ENCODE assay signal across 15 cellular contexts in genomic region chr5:17185776-17186175, GRCh38. TPM values are rescaled to one million over a fixed set of nuclear protein-coding genes. Genes with fewer than 3 reads are reported as not detected.
DNase-seq lines count a peak whose midpoint lies in the region; TF ChIP-seq lines count a peak whose summit lies in the region.
"Had no signal": no experiment of that assay in that cellular context is flagged by ENCODE, and none has a peak within 500 bp of the region (broad histone marks: within the 10 kb centered on the region; RNA-seq: fewer than 3 reads in every experiment).

No MANE protein-coding gene starts in this region.

- peaks cover 62% of the 10 kb centered on the region for H3K4me1 ChIP-seq in osteoblast (ENCODE audit: insufficient read depth, low read length)

- peak overlapping the region; percentile 47 for H3K4me2 ChIP-seq in osteoblast (ENCODE audit: insufficient read depth, low read length)
- H3K4me2 ChIP-seq: BLaER1 treated with 17β-estradiol and CSF1 and Interleukin-3, amounts not matched to agents 10 nM and 100 nM had no signal

- peak overlapping the region; percentile 27 for H2AFZ ChIP-seq in osteoblast (ENCODE audit: low read length)

- H3K36me3 ChIP-seq in osteoblast (ENCODE audit: insufficient read depth, low read length): no peaks in the 10 kb centered on the region
- H3K36me3 ChIP-seq: BLaER1 treated with 17β-estradiol and CSF1 and Interleukin-3, amounts not matched to agents 10 nM and 100 nM; Peyer's patch; vagina had no signal

- H3K27ac ChIP-seq in osteoblast (ENCODE audit: low read depth, low read length): peak overlapping the region; percentile 98
- H3K27ac ChIP-seq: BLaER1 treated with 17β-estradiol and CSF1 and Interleukin-3, amounts not matched to agents 10 nM and 100 nM; Peyer's patch; vagina had no signal

- TF ChIP-seq CTCF in AG09319 (IDR thresholded peaks at IDR 0.05; ENCODE audit: low read depth, low read length): no peak; the same call in 1 of the 2 replicates
- no peak for TF ChIP-seq CTCF in osteoblast (IDR thresholded peaks at IDR 0.05; ENCODE audit: extremely low read depth, low read depth, low read length)

- H3K79me2 ChIP-seq in osteoblast (ENCODE audit: insufficient read depth, low read length): no peaks in the 10 kb centered on the region

- no peak overlapping the region for H3K4me3 ChIP-seq in osteoblast (ENCODE audit: insufficient read depth, low read length)
- H3K4me3 ChIP-seq: BLaER1 treated with 17β-estradiol and CSF1 and Interleukin-3, amounts not matched to agents 10 nM and 100 nM; Peyer's patch; vagina had no signal

- no peaks in the 10 kb centered on the region for H4K20me1 ChIP-seq in osteoblast (ENCODE audit: insufficient read depth, low read length)
- H4K20me1 ChIP-seq: BLaER1 treated with 17β-estradiol and CSF1 and Interleukin-3, amounts not matched to agents 10 nM and 100 nM had no signal

- DNase-seq in AG09319 (ENCODE audit: extremely low read depth, low read depth): peak; percentile 89
- DNase-seq in NCI-H226: peak; percentile 49
- peak; percentile 33 for DNase-seq in epidermal melanocyte (ENCODE audit: insufficient read length, low spot score)
- peak; percentile 79 for DNase-seq in osteoblast (ENCODE audit: insufficient read length, low spot score, missing footprints)
- no peak for DNase-seq in activated CD4-positive, alpha-beta T cell treated with anti-CD3 and anti-CD28 coated beads for 1 hour
- DNase-seq in effector CD4-positive, alpha-beta T cell: no peak
- DNase-seq in DMS114 treated with DMSO at 0.1 percent for 48 hours (lab: John Stamatoyannopoulos, UW; ENCODE audit: unreplicated experiment): no peak
- DNase-seq in DMS79 treated with DMSO at 0.1 percent for 48 hours (lab: John Stamatoyannopoulos, UW): no peak
- DNase-seq: activated CD4-positive, alpha-beta memory T cell treated with anti-CD3 and anti-CD28 coated beads for 36 hours; amygdala; NCI-H1105 treated with DMSO at 0.1 percent for 48 hours; nephron progenitor cell had no signal

- H3K9me3 ChIP-seq in osteoblast (ENCODE audit: low read depth, low read length): no peaks in the 10 kb centered on the region
- H3K9me3 ChIP-seq: BLaER1 treated with 17β-estradiol and CSF1 and Interleukin-3, amounts not matched to agents 10 nM and 100 nM; Peyer's patch; vagina had no signal

- H3K27me3 ChIP-seq in osteoblast (ENCODE audit: insufficient read depth, low read length): no peaks in the 10 kb centered on the region
- H3K27me3 ChIP-seq: BLaER1 treated with 17β-estradiol and CSF1 and Interleukin-3, amounts not matched to agents 10 nM and 100 nM; Peyer's patch; vagina had no signal

RNA-seq across cellular contexts. Expression of gene BASP1, which starts 31.7 kb away (rescaled TPM):
- total RNA-seq in osteoblast: 242 and 272 TPM in 2 replicates

Comparison
In these comparisons a context has a peak if more than half of its experiments do, and no peak if none do; other contexts are left out.
1. DNase-seq: peak in AG09319 (single experiment), NCI-H226 (single experiment), epidermal melanocyte (single experiment) and osteoblast (single experiment); none in activated CD4-positive, alpha-beta T cell treated with anti-CD3 and anti-CD28 coated beads for 1 hour (single experiment), effector CD4-positive, alpha-beta T cell (single experiment), DMS114 treated with DMSO at 0.1 percent for 48 hours (single experiment) and DMS79 treated with DMSO at 0.1 percent for 48 hours (single experiment).